ENCODE assay signal across 10 cellular contexts in the genomic region with DNA sequence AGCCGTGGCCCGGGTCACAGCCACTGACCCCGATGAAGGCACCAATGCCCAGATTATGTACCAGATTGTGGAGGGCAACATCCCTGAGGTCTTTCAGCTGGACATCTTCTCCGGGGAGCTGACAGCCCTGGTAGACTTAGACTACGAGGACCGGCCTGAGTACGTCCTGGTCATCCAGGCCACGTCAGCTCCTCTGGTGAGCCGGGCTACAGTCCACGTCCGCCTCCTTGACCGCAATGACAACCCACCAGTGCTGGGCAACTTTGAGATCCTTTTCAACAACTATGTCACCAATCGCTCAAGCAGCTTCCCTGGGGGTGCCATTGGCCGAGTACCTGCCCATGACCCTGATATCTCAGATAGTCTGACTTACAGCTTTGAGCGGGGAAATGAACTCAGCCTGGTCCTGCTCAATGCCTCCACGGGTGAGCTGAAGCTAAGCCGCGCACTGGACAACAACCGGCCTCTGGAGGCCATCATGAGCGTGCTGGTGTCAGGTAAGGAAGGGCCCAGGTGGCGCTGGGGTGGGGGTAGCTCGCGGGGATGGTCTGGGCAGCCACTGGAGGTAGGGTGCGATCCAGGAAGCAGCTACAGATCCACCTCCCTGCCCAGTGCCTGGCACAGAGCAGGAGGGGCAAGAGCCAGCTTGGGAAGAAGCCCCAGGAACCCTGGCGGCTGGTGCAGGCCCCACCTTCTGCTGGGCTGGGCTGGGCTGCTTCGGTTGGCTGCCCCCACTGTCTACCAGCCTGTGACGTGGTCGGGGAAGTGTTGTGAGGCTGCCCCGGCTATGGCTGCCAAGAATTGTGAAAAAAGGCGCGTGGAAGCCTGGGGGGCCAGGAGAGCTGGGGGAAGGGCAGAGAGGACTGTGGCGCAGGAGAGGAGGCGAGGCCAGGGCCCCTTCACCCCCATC. TPM values are rescaled to one million over a fixed set of nuclear protein-coding genes. Genes with fewer than 3 reads are reported as not detected.
DNase-seq lines count a peak whose midpoint lies in the region; ATAC-seq and TF ChIP-seq lines count a peak whose summit lies in the region.
"Had no signal": no experiment of that assay in that cellular context is flagged by ENCODE, and none has a peak within 500 bp of the region (broad histone marks: within the 10 kb centered on the region; RNA-seq: fewer than 3 reads in every experiment).

No MANE protein-coding gene starts in this region.

- H3K36me3 ChIP-seq in thoracic aorta, result no peaks in the 10 kb centered on the region

- no peak for TF ChIP-seq CTCF in thoracic aorta (IDR thresholded peaks at IDR 0.05)

- peaks cover 17% of the 10 kb centered on the region for H3K4me1 Mint-ChIP-seq in memory B cell

- DNase-seq in NCI-H1092 treated with DMSO at 0.1 percent for 48 hours (lab: John Stamatoyannopoulos, UW), result peak; percentile 35
- peak; percentile 88 for DNase-seq in cerebellum (ENCODE audit: low spot score)
- DNase-seq in memory B cell (ENCODE audit: low spot score in 2 of 2), result peak in 1 of 2 donors; percentile 25
- DNase-seq in thoracic aorta (ENCODE audit: low spot score), result no peak
- no peak for DNase-seq in activated CD4-positive, CD25-positive, alpha-beta regulatory T cell (lab: John Stamatoyannopoulos, UW)
- no peak for DNase-seq in stimulated activated CD4-positive, alpha-beta T cell treated with anti-CD3 and anti-CD28 coated beads, Interleukin-2, amount 100 ng/mL, for 24 hours

- ATAC-seq in memory B cell (ENCODE audit: low read depth) (peak; percentile 70), thoracic aorta (ENCODE audit: insufficient number of reproducible peaks, low FRiP score, low read depth) (peak; percentile 3), GM19035 (IDR thresholded peaks at IDR 0.05; ENCODE audit: unreplicated experiment) (no peak), HG02798 (IDR thresholded peaks at IDR 0.05; ENCODE audit: poor library complexity, unreplicated experiment) (no peak)

- peaks cover 20% of the 10 kb centered on the region for H3K27me3 Mint-ChIP-seq in memory B cell

- no peaks in the 10 kb centered on the region for H3K36me3 Mint-ChIP-seq in memory B cell

- peak overlapping the region; percentile 13 for H3K4me3 ChIP-seq in thoracic aorta

- H3K27me3 ChIP-seq in thoracic aorta (replicated peaks; ENCODE audit: insufficient read depth), result no peaks in the 10 kb centered on the region

- no peaks in the 10 kb centered on the region for H3K9me3 Mint-ChIP-seq in memory B cell

- H3K4me3 Mint-ChIP-seq in memory B cell, result peak overlapping the region; percentile 56

- H3K4me1 ChIP-seq in thoracic aorta (ENCODE audit: control insufficient read depth in 1 of 2, low read depth in 2 of 2), result peaks cover 9 to 31% of the 10 kb centered on the region in 2 donors

- no peak overlapping the region for H3K27ac Mint-ChIP-seq in memory B cell

- peak overlapping the region; percentile 45 to 56 for H3K27ac ChIP-seq in thoracic aorta

- H3K9me3 ChIP-seq in thoracic aorta, result no peaks in the 10 kb centered on the region

RNA-seq across cellular contexts. Expression of gene CELSR2, which starts 3.8 kb away (rescaled TPM):
- total RNA-seq in cerebellum (39.0 TPM), thoracic aorta (10 to 100 TPM in 1 of 2 donors, 1 to 10 TPM in 1; 4.0 to 10.0 TPM)

RNA-seq across cellular contexts. Expression of gene PSRC1, which starts 29.8 kb away (rescaled TPM):
- total RNA-seq in cerebellum (7.2 TPM), thoracic aorta (1 to 10 TPM; 2.4 to 2.5 TPM)

RNA-seq across cellular contexts. Expression of gene SARS1, which starts 39.4 kb away (rescaled TPM):
- total RNA-seq in cerebellum (81.8 TPM), thoracic aorta (100 to 1,000 TPM; 122 to 137 TPM)

RNA-seq across cellular contexts. Expression of gene MYBPHL, which starts 53.7 kb away (rescaled TPM):
- total RNA-seq in cerebellum (0.27 TPM), thoracic aorta (1 to 10 TPM in 1 of 2 donors, not detected in 1; 1.1 TPM)
- total RNA-seq: M059J, subcutaneous adipose tissue had no signal

Comparison
In these comparisons a context has a peak if more than half of its experiments do, and no peak if none do; other contexts are left out.
1. DNase-seq: peak in NCI-H1092 treated with DMSO at 0.1 percent for 48 hours (single experiment) and cerebellum (single experiment); none in thoracic aorta (single experiment), activated CD4-positive, CD25-positive, alpha-beta regulatory T cell (0 of 4) and stimulated activated CD4-positive, alpha-beta T cell treated with anti-CD3 and anti-CD28 coated beads, Interleukin-2, amount 100 ng/mL, for 24 hours (0 of 2).
2. ATAC-seq: peak in memory B cell (single experiment) and thoracic aorta (single experiment); none in GM19035 (single experiment) and HG02798 (single experiment).